ENCODE assay signal across 8 cellular contexts in genomic region chr12:45914090-45914489, GRCh38.
DNase-seq lines count a peak whose midpoint lies in the region; ATAC-seq and TF ChIP-seq lines count a peak whose summit lies in the region.

No MANE protein-coding gene starts in this region.

- no peak overlapping the region for H3K27ac ChIP-seq in substantia nigra (ENCODE audit: low read depth, low read length, poor library complexity, severe bottlenecking)
- H3K27ac ChIP-seq in uterus, result no peak overlapping the region

- H3K4me1 Mint-ChIP-seq in naive thymus-derived CD8-positive, alpha-beta T cell, result peaks cover 0 to 5% (median 2%) of the 10 kb centered on the region in 4 donors

- no peak for TF ChIP-seq CTCF in AG10803 (conservative IDR thresholded peaks at IDR 0.05; ENCODE audit: low read length)
- TF ChIP-seq CTCF in uterus (IDR thresholded peaks at IDR 0.05), result no peak

- H3K9me3 ChIP-seq in uterus, result no peaks in the 10 kb centered on the region

- TF ChIP-seq POLR2A in uterus (IDR thresholded peaks at IDR 0.05), result no peak

- peak; percentile 59 for ATAC-seq in GM19397 (IDR thresholded peaks at IDR 0.05; ENCODE audit: unreplicated experiment)
- no peak for ATAC-seq in GM19324 (IDR thresholded peaks at IDR 0.05; ENCODE audit: low FRiP score, unreplicated experiment)
- ATAC-seq in naive thymus-derived CD8-positive, alpha-beta T cell, result no peak

- DNase-seq in AG10803 (ENCODE audit: low read depth) (peak; percentile 82), SK-MEL-5 (ENCODE audit: low read depth, low spot score) (peak; percentile 43), hepatic stellate cell (ENCODE audit: low spot score) (peak; percentile 55), substantia nigra (lab: John Stamatoyannopoulos, UW) (no peak), uterus (no peak)
- DNase-seq in naive thymus-derived CD8-positive, alpha-beta T cell, result no peak

- H3K4me3 ChIP-seq in AG10803 (ENCODE audit: low read length) (no peak overlapping the region), uterus (no peak overlapping the region)

- H3K36me3 ChIP-seq in uterus, result no peaks in the 10 kb centered on the region

- H3K4me3 Mint-ChIP-seq in naive thymus-derived CD8-positive, alpha-beta T cell, result no peak overlapping the region

- peak overlapping the region in 1 of 10 donors; percentile 20 for H3K27ac Mint-ChIP-seq in naive thymus-derived CD8-positive, alpha-beta T cell

- H3K27me3 ChIP-seq in uterus, result no peaks in the 10 kb centered on the region

- peaks cover 0 to 9% (median 7%) of the 10 kb centered on the region in 3 donors for H3K36me3 Mint-ChIP-seq in naive thymus-derived CD8-positive, alpha-beta T cell

- no peaks in the 10 kb centered on the region for H3K27me3 Mint-ChIP-seq in naive thymus-derived CD8-positive, alpha-beta T cell

- POLR2A ChIA-PET in naive thymus-derived CD8-positive, alpha-beta T cell (lab: Charles Lee), result no interaction called here

- peaks cover 0 to under 1% (median 0%) of the 10 kb centered on the region in 9 donors for H3K9me3 Mint-ChIP-seq in naive thymus-derived CD8-positive, alpha-beta T cell

- intact Hi-C loops in uterus (cut with DNase I; ENCODE audit: low total_unique reads), result no loop called here

- in situ Hi-C loops in SK-MEL-5 (cut with HindIII; ENCODE audit: low pct_unique_long_range_greater_than_20kb, low sequenced_read_pairs), result no loop called here

- H3K4me1 ChIP-seq in uterus, result no peaks in the 10 kb centered on the region

Comparison
In these comparisons a context has a peak if more than half of its experiments do, and no peak if none do; other contexts are left out.
1. DNase-seq: peak in AG10803 (single experiment), SK-MEL-5 (single experiment) and hepatic stellate cell (single experiment); none in substantia nigra (0 of 49), uterus (0 of 2) and naive thymus-derived CD8-positive, alpha-beta T cell (0 of 10).